Comparison of ENCODE assay signal across 8 cellular contexts in genomic region chr10:119131512-119132240, GRCh38. TPM values are rescaled to one million over a fixed set of nuclear protein-coding genes. Genes with fewer than 3 reads are reported as not detected.
DNase-seq lines count a peak whose midpoint lies in the region; ATAC-seq and TF ChIP-seq lines count a peak whose summit lies in the region.

No MANE protein-coding gene starts in this region.

- H4K20me1 ChIP-seq in KMS-11 (ENCODE audit: insufficient read depth) = no peaks in the 10 kb centered on the region

- no peaks in the 10 kb centered on the region for H3K27me3 ChIP-seq in KMS-11 (ENCODE audit: insufficient read depth, low read depth)

- H3K4me3 Mint-ChIP-seq in CD14-positive monocyte = peak overlapping the region; percentile 60 to 81

- H2AFZ ChIP-seq in KMS-11 (ENCODE audit: low read depth) = no peak overlapping the region

- peaks cover 7% of the 10 kb centered on the region; the same call in 1 of the 2 replicates for H3K36me3 ChIP-seq in KMS-11 (ENCODE audit: insufficient read depth)

- H3K4me2 ChIP-seq in KMS-11 = peak overlapping the region; percentile 30; the same call in 1 of the 2 replicates

- H3K79me2 ChIP-seq in KMS-11 (ENCODE audit: insufficient read depth, low read depth) = no peaks in the 10 kb centered on the region

- peak overlapping the region; percentile 35; the same call in 1 of the 2 replicates for H3K9ac ChIP-seq in KMS-11

- ATAC-seq in GM19351 (IDR thresholded peaks at IDR 0.05; ENCODE audit: unreplicated experiment) (peak; percentile 59), GM21528 (IDR thresholded peaks at IDR 0.05; ENCODE audit: low FRiP score, unreplicated experiment) (no peak)

- H3K27ac Mint-ChIP-seq in CD14-positive monocyte = peak overlapping the region; percentile 93 to 99 (median 95)

- no peak for DNase-seq in CD14-positive monocyte (ENCODE audit: low spot score)
- DNase-seq in activated CD4-positive, alpha-beta T cell treated with anti-CD3 and anti-CD28 coated beads, Interleukin-2, amount 50 U/mL, for 48 hours = peak; percentile 37 to 57
- peak; percentile 34 for DNase-seq in fibroblast of the conjunctiva (ENCODE audit: low read depth)
- peak; percentile 12 for DNase-seq in smooth muscle cell of the brain vasculature (ENCODE audit: low read depth, low spot score)
- no peak for DNase-seq in SK-N-DZ (ENCODE audit: low spot score)

- peaks cover 40% of the 10 kb centered on the region for H3K4me1 ChIP-seq in KMS-11 (ENCODE audit: low read depth, poor library complexity, severe bottlenecking)

- peak overlapping the region; percentile 64 for H3K27ac ChIP-seq in KMS-11

- intact Hi-C loops in CD14-positive monocyte (cut with micrococcal nuclease) = loop anchor here (5.0 to 10.0 kb wide), 3 partner anchors 36 to 54 kb away; partner anchors contain the start of genes EIF3A (in 1 of the 2) and SFXN4 (in 1 of the 2)

- peaks cover 74% of the 10 kb centered on the region for H3K4me1 Mint-ChIP-seq in CD14-positive monocyte

- H3K9me3 Mint-ChIP-seq in CD14-positive monocyte = peaks cover 0 to 10% (median 5%) of the 10 kb centered on the region in 7 donors

- no peak for TF ChIP-seq CTCF in CD14-positive monocyte (IDR thresholded peaks at IDR 0.05)
- no peak for TF ChIP-seq CTCF in KMS-11 (conservative IDR thresholded peaks at IDR 0.05; ENCODE audit: low read depth, low read length)

- H3K36me3 Mint-ChIP-seq in CD14-positive monocyte = peaks cover 50 to 71% of the 10 kb centered on the region in 2 donors

- no peak overlapping the region for H3K4me3 ChIP-seq in KMS-11 (IDR thresholded peaks at IDR 0.05; ENCODE audit: insufficient read depth, low read depth, low read length)

- peaks cover 0 to 2% (median 0%) of the 10 kb centered on the region in 3 donors for H3K27me3 Mint-ChIP-seq in CD14-positive monocyte (ENCODE audit: low read depth in 3 of 3)

RNA-seq across cellular contexts. Expression of gene DENND10, which starts 27.8 kb away (rescaled TPM):
- polyA plus RNA-seq in CD14-positive monocyte = 100 to 1,000 TPM; 141 to 188 TPM
- 32.5 and 47.3 TPM in 2 replicates for polyA plus RNA-seq in SK-N-DZ (2014; cell fraction: cytosol; rRNA removed)
- polyA plus RNA-seq in SK-N-DZ (2014; cell fraction: nucleus; rRNA removed) = 32.4 and 46.4 TPM in 2 replicates

RNA-seq across cellular contexts. Expression of gene SFXN4, which starts 33.8 kb away (rescaled TPM):
- polyA plus RNA-seq in CD14-positive monocyte = 10 to 100 TPM; 18.3 to 20.4 TPM
- polyA plus RNA-seq in SK-N-DZ (2014; cell fraction: cytosol; rRNA removed) = 47.9 and 341 TPM in 2 replicates
- 126 and 295 TPM in 2 replicates for polyA plus RNA-seq in SK-N-DZ (2014; cell fraction: nucleus; rRNA removed)

RNA-seq across cellular contexts. Expression of gene PRDX3, which starts 46.9 kb away (rescaled TPM):
- 100 to 1,000 TPM; 410 to 459 TPM for polyA plus RNA-seq in CD14-positive monocyte
- 438 and 453 TPM in 2 replicates for polyA plus RNA-seq in SK-N-DZ (2014; cell fraction: cytosol; rRNA removed)
- 217 and 287 TPM in 2 replicates for polyA plus RNA-seq in SK-N-DZ (2014; cell fraction: nucleus; rRNA removed)

RNA-seq across cellular contexts. Expression of gene EIF3A, which starts 51.1 kb away (rescaled TPM):
- 10 to 100 TPM; 24.2 to 49.1 TPM for polyA plus RNA-seq in CD14-positive monocyte
- 56.2 and 60.4 TPM in 2 replicates for polyA plus RNA-seq in SK-N-DZ (2014; cell fraction: cytosol; rRNA removed)
- polyA plus RNA-seq in SK-N-DZ (2014; cell fraction: nucleus; rRNA removed) = 38.7 and 57.2 TPM in 2 replicates

Comparison
In these comparisons a context has a peak if more than half of its experiments do, and no peak if none do; other contexts are left out.
1. DNase-seq: peak in activated CD4-positive, alpha-beta T cell treated with anti-CD3 and anti-CD28 coated beads, Interleukin-2, amount 50 U/mL, for 48 hours (2 of 2), fibroblast of the conjunctiva (single experiment) and smooth muscle cell of the brain vasculature (single experiment); none in CD14-positive monocyte (single experiment) and SK-N-DZ (single experiment).